35 cellular contexts compared by ENCODE assay signal in genomic region chr5:8557728-8558127, GRCh38.
"Had no signal": no experiment of that assay in that cellular context is flagged by ENCODE, and none has a peak within 500 bp of the region (broad histone marks: within the 10 kb centered on the region; RNA-seq: fewer than 3 reads in every experiment).

No MANE protein-coding gene starts in this region.

- DNase-seq: Karpas-422, Kasumi-1, MG63, MM.1S, MV-4-11, NCI-H1048, NCI-H1092, NCI-H1092 treated with DMSO at 0.1 percent for 48 hours, NCI-H1105, NCI-H1105 treated with DMSO at 0.1 percent for 48 hours, NCI-H1417, NCI-H1417 treated with DMSO at 0.1 percent for 48 hours, NCI-H1436, NCI-H1436 treated with DMSO at 0.1 percent for 48 hours, NCI-H146, NCI-H1694, NCI-H1694 treated with DMSO at 0.1 percent for 48 hours, NCI-H187, NCI-H187 treated with DMSO at 0.1 percent for 48 hours, NCI-H1930, NCI-H2029, NCI-H2029 treated with DMSO at 0.1 percent for 48 hours, NCI-H2081, NCI-H2081 treated with DMSO at 0.1 percent for 48 hours, NCI-H2107, NCI-H2171, NCI-H2171 treated with DMSO at 0.1 percent for 48 hours, NCI-H2227 treated with DMSO at 0.1 percent for 48 hours, NCI-H226, NCI-H345, NCI-H446, NCI-H446 treated with DMSO at 0.1 percent for 48 hours, NCI-H510A, NCI-H510A treated with DMSO at 0.1 percent for 48 hours had no signal

- H3K27ac ChIP-seq: KMS-11 had no signal

- H3K36me3 ChIP-seq: MG63 had no signal

- H3K27me3 ChIP-seq: MG63 had no signal

- H3K9ac ChIP-seq: KMS-11 had no signal

- H3K4me2 ChIP-seq: KMS-11 had no signal

- H3K4me3 ChIP-seq: MG63 had no signal
